Comparison of ENCODE assay signal across 9 cellular contexts in the genomic region with DNA sequence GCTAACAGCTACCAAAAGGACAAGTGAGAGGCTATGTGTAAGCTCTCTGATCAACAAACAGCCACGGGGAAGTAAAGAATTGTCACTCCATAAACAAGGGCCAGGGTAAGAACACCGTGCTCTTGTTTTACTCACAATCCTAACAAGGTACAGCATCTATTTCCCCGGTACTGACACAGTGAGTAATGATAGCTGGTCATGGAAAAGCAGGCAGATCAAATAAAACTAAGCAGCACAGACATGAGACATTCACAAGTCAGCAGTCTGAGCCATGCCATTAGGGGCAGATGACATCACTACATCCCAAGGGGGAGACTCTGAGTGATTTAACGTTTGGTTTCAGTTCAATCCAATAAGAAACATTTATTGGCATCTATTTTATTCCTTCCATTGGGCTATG. TPM values are rescaled to one million over a fixed set of nuclear protein-coding genes. Genes with fewer than 3 reads are reported as not detected.
DNase-seq lines count a peak whose midpoint lies in the region; ATAC-seq, FAIRE-seq and TF ChIP-seq lines count a peak whose summit lies in the region.
"Had no signal": no experiment of that assay in that cellular context is flagged by ENCODE, and none has a peak within 500 bp of the region (broad histone marks: within the 10 kb centered on the region; RNA-seq: fewer than 3 reads in every experiment).

No MANE protein-coding gene starts in this region.

- no peaks in the 10 kb centered on the region for H3K27me3 ChIP-seq in smooth muscle cell (ENCODE audit: low read depth)

- peak overlapping the region; percentile 6 for H3K4me2 ChIP-seq in smooth muscle cell

- CTCF ChIA-PET in activated naive CD4-positive, alpha-beta T cell treated with anti-CD3 and anti-CD28 coated beads, Interleukin-2, amount 10 ng/mL, durations not matched to agents 7 days and 5 days (lab: Charles Lee), result no interaction called here

- H3K27ac Mint-ChIP-seq in activated naive CD4-positive, alpha-beta T cell treated with anti-CD3 and anti-CD28 coated beads, Interleukin-2, amount 10 ng/mL, durations not matched to agents 7 days and 5 days, result no peak overlapping the region

- no peak for TF ChIP-seq CTCF in smooth muscle cell (IDR thresholded peaks at IDR 0.05; ENCODE audit: borderline replicate concordance, insufficient read depth, poor library complexity, severe bottlenecking)

- no peak overlapping the region for H2AFZ ChIP-seq in smooth muscle cell (ENCODE audit: low read depth)

- no peak for ATAC-seq in HG03097 (IDR thresholded peaks at IDR 0.05; ENCODE audit: low FRiP score, unreplicated experiment)

- peak overlapping the region; percentile 53 for H3K9ac ChIP-seq in smooth muscle cell (ENCODE audit: low read depth)

- no peaks in the 10 kb centered on the region for H3K79me2 ChIP-seq in smooth muscle cell (ENCODE audit: low read depth)

- FAIRE-seq in frontal cortex (lab: Jason Lieb, UNC), result no peak

- peak; percentile 22 for DNase-seq in activated naive CD4-positive, alpha-beta T cell treated with anti-CD3 and anti-CD28 coated beads, Interleukin-2, amount 50 U/mL, for 16 hours
- no peak for DNase-seq in activated naive CD4-positive, alpha-beta T cell treated with anti-CD3 and anti-CD28 coated beads, Interleukin-2, amount 10 ng/mL, durations not matched to agents 7 days and 5 days
- DNase-seq in NCI-H69 (lab: John Stamatoyannopoulos, UW), result peak; percentile 19
- DNase-seq in epithelial cell of prostate (ENCODE audit: low read depth, low spot score), result peak; percentile 63
- DNase-seq in smooth muscle cell (lab: John Stamatoyannopoulos, UW; ENCODE audit: unreplicated experiment), result no peak
- DNase-seq in SKM-1 treated with dmso at 0.1 percent for 144 hours (lab: John Stamatoyannopoulos, UW; ENCODE audit: unreplicated experiment), result no peak
- DNase-seq in frontal cortex (ENCODE audit: low spot score in 2 of 2), result no peak
- DNase-seq: effector CD8-positive, alpha-beta T cell had no signal

- H3K4me1 ChIP-seq in smooth muscle cell (ENCODE audit: low read depth), result no peaks in the 10 kb centered on the region

- 10% methylated on average over 4 of the region's 4 CpGs for WGBS in smooth muscle cell (ENCODE audit: low lambda C conversion rate)

- no peaks in the 10 kb centered on the region for H3K36me3 ChIP-seq in smooth muscle cell (ENCODE audit: low read depth)

- peaks cover 12% of the 10 kb centered on the region for H3K36me3 Mint-ChIP-seq in activated naive CD4-positive, alpha-beta T cell treated with anti-CD3 and anti-CD28 coated beads, Interleukin-2, amount 10 ng/mL, durations not matched to agents 7 days and 5 days

- no peak overlapping the region for H3K4me3 Mint-ChIP-seq in activated naive CD4-positive, alpha-beta T cell treated with anti-CD3 and anti-CD28 coated beads, Interleukin-2, amount 10 ng/mL, durations not matched to agents 7 days and 5 days

- peaks cover 7% of the 10 kb centered on the region for H3F3A ChIP-seq in smooth muscle cell (ENCODE audit: low read depth)

- no peaks in the 10 kb centered on the region for H4K20me1 ChIP-seq in smooth muscle cell (ENCODE audit: low read depth)

- H3K27ac ChIP-seq in epithelial cell of prostate (peak overlapping the region; percentile 9), smooth muscle cell (ENCODE audit: low read depth) (peak overlapping the region; percentile 62)

- H3K4me1 Mint-ChIP-seq in activated naive CD4-positive, alpha-beta T cell treated with anti-CD3 and anti-CD28 coated beads, Interleukin-2, amount 10 ng/mL, durations not matched to agents 7 days and 5 days, result peaks cover 22% of the 10 kb centered on the region

- no peak overlapping the region for H3K4me3 ChIP-seq in smooth muscle cell

- H3K9me3 ChIP-seq in smooth muscle cell (replicated peaks; ENCODE audit: low read depth), result no peaks in the 10 kb centered on the region

- H3K27me3 Mint-ChIP-seq in activated naive CD4-positive, alpha-beta T cell treated with anti-CD3 and anti-CD28 coated beads, Interleukin-2, amount 10 ng/mL, durations not matched to agents 7 days and 5 days, result no peaks in the 10 kb centered on the region

- H3K9me3 Mint-ChIP-seq in activated naive CD4-positive, alpha-beta T cell treated with anti-CD3 and anti-CD28 coated beads, Interleukin-2, amount 10 ng/mL, durations not matched to agents 7 days and 5 days, result no peaks in the 10 kb centered on the region

RNA-seq across cellular contexts. Expression of a gene that starts 54.4 kb away (rescaled TPM):
- 47.9 and 89.3 TPM in 2 replicates for total RNA-seq in smooth muscle cell
- polyA plus RNA-seq in smooth muscle cell, result 275 and 290 TPM in 2 replicates
- total RNA-seq in frontal cortex, result 24.9 TPM

RNA-seq across cellular contexts. Expression of a gene that starts 59.8 kb away (rescaled TPM):
- 9.7 and 14.2 TPM in 2 replicates for total RNA-seq in smooth muscle cell
- polyA plus RNA-seq in smooth muscle cell, result 15.8 and 22.3 TPM in 2 replicates
- 4.5 TPM for total RNA-seq in frontal cortex

Comparison
In these comparisons a context has a peak if more than half of its experiments do, and no peak if none do; other contexts are left out.
1. DNase-seq: peak in activated naive CD4-positive, alpha-beta T cell treated with anti-CD3 and anti-CD28 coated beads, Interleukin-2, amount 50 U/mL, for 16 hours (single experiment), NCI-H69 (single experiment) and epithelial cell of prostate (single experiment); none in activated naive CD4-positive, alpha-beta T cell treated with anti-CD3 and anti-CD28 coated beads, Interleukin-2, amount 10 ng/mL, durations not matched to agents 7 days and 5 days (single experiment), smooth muscle cell (single experiment), SKM-1 treated with dmso at 0.1 percent for 144 hours (single experiment) and frontal cortex (0 of 2).